Comparison of ENCODE assay signal across 8 cellular contexts in genomic region chr22:39518996-39519680, GRCh38.
A peak's percentile ranks its signal among the peaks of the same experiment; 100 is the strongest.
DNase-seq lines count a peak whose midpoint lies in the region; ATAC-seq and TF ChIP-seq lines count a peak whose summit lies in the region.

No MANE protein-coding gene starts in this region.

- H3K4me3 ChIP-seq in DND-41 (ENCODE audit: low read depth in 1 of 2, low read length in 2 of 2) (peak overlapping the region; percentile 70 to 95; a peak in 3 of 4 replicates), mucosa of stomach (ENCODE audit: low read length) (peak overlapping the region; percentile 92)

- TF ChIP-seq CTCF in 22Rv1 (IDR thresholded peaks at IDR 0.05): no peak
- TF ChIP-seq CTCF in DND-41 (IDR thresholded peaks at IDR 0.05; ENCODE audit: borderline replicate concordance, extremely low read depth, low read length, poor library complexity, severe bottlenecking): no peak

- peak overlapping the region; percentile 100 for H3K9ac ChIP-seq in DND-41 (ENCODE audit: low read depth, low read length)
- H3K9ac ChIP-seq in mucosa of stomach (ENCODE audit: low read length): peak overlapping the region; percentile 99

- H2AFZ ChIP-seq in DND-41 (ENCODE audit: low read depth, low read length): peak overlapping the region; percentile 72

- ATAC-seq in DND-41 (ENCODE audit: insufficient read depth, low read depth) (peak; percentile 6; the same call in 2 of the 3 replicates), HG02588 (IDR thresholded peaks at IDR 0.05; ENCODE audit: unreplicated experiment) (no peak), GM21367 (IDR thresholded peaks at IDR 0.05; ENCODE audit: unreplicated experiment) (no peak)

- peak overlapping the region; percentile 74 for H3K4me2 ChIP-seq in DND-41 (ENCODE audit: insufficient read depth, low read length)

- H3K27ac ChIP-seq in 22Rv1 (peak overlapping the region; percentile 99), DND-41 (ENCODE audit: low read length) (peak overlapping the region; percentile 98), cingulate gyrus (ENCODE audit: low read depth, low read length) (peak overlapping the region; percentile 99)

- H3K36me3 ChIP-seq in DND-41 (ENCODE audit: insufficient read depth, low read length) (peaks cover 69% of the 10 kb centered on the region), mucosa of stomach (ENCODE audit: control insufficient read depth, insufficient read depth, low read length) (peaks cover 14% of the 10 kb centered on the region)

- peaks cover 47% of the 10 kb centered on the region for H4K20me1 ChIP-seq in DND-41 (ENCODE audit: insufficient read depth, low read length)

- H3K79me2 ChIP-seq in DND-41 (ENCODE audit: insufficient read depth, low read length): peaks cover 77% of the 10 kb centered on the region

- H3K4me1 ChIP-seq in DND-41 (ENCODE audit: insufficient read depth, low read length): peaks cover 45% of the 10 kb centered on the region
- peaks cover 20% of the 10 kb centered on the region for H3K4me1 ChIP-seq in mucosa of stomach (ENCODE audit: control insufficient read depth, insufficient read depth, low read length)

- no peaks in the 10 kb centered on the region for H3K9me3 ChIP-seq in DND-41 (ENCODE audit: insufficient read depth, low read length, severe bottlenecking)
- H3K9me3 ChIP-seq in mucosa of stomach (ENCODE audit: control insufficient read depth, low read length): no peaks in the 10 kb centered on the region

- H3K27me3 ChIP-seq in DND-41 (ENCODE audit: insufficient read depth, low read length, poor library complexity): no peaks in the 10 kb centered on the region
- H3K27me3 ChIP-seq in mucosa of stomach (ENCODE audit: control insufficient read depth, insufficient read depth, low read length): no peaks in the 10 kb centered on the region

- DNase-seq in DND-41 (peak; percentile 52), RKO (ENCODE audit: low spot score) (peak; percentile 51), pons (ENCODE audit: low spot score) (no peak)
